16 cellular contexts compared by ENCODE assay signal in the genomic region with DNA sequence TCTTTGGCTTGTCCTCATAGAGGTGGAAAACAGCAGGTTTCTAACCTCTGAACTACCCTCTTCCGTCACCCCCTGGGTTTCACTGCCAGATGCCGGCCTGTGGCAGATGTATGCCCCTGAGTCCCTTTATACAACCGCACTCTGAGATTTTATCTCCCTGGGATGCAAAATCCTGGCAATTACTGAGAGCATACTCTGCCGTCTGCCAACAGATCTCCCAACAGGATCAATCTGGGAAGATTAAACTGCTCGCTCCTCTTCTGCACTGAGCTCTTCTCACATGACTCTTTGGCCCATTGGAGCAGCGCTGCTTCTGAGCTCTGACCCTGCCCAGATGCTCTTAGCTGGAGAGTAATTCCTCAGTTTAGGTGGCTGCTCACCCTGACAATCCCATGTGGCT.
A peak's percentile ranks its signal among the peaks of the same experiment; 100 is the strongest.
DNase-seq lines count a peak whose midpoint lies in the region; ATAC-seq and TF ChIP-seq lines count a peak whose summit lies in the region.
"Had no signal": no experiment of that assay in that cellular context is flagged by ENCODE, and none has a peak within 500 bp of the region (broad histone marks: within the 10 kb centered on the region; RNA-seq: fewer than 3 reads in every experiment).

No MANE protein-coding gene starts in this region.

- H3K4me1 Mint-ChIP-seq in CD4-positive, CD25-positive, alpha-beta regulatory T cell, result peaks cover 9 to 16% (median 12%) of the 10 kb centered on the region in 4 donors
- H3K4me1 Mint-ChIP-seq in endodermal cell, result peaks cover 28% of the 10 kb centered on the region

- H3K9ac ChIP-seq in IMR-90 (ENCODE audit: low read depth, low read length) (no peak overlapping the region), endodermal cell (ENCODE audit: extremely low read depth, low read length, poor library complexity, severe bottlenecking) (no peak overlapping the region)
- H3K9ac ChIP-seq: KMS-11 had no signal

- DNase-seq in CD4-positive, CD25-positive, alpha-beta regulatory T cell, result no peak
- no peak for DNase-seq in IMR-90
- DNase-seq in NCI-H526 treated with DMSO at 0.1 percent for 48 hours (lab: John Stamatoyannopoulos, UW), result peak; percentile 64
- DNase-seq in endodermal cell, result peak; percentile 24
- DNase-seq in glomerular visceral epithelial cell (ENCODE audit: extremely low spot score), result no peak
- DNase-seq in left colon, result no peak
- no peak for DNase-seq in COR-L47 (lab: John Stamatoyannopoulos, UW)
- DNase-seq: AML-193; CD4-positive, alpha-beta T cell; NCI-H1105; NCI-H2081; NCI-H226; NCI-H774; T-cell had no signal

- H3K4me2 ChIP-seq in IMR-90 (ENCODE audit: low read depth, low read length), result no peak overlapping the region
- H3K4me2 ChIP-seq: KMS-11 had no signal

- no TSS peak for BruUV-seq in IMR-90 (replicated peaks; lab: Mats Ljungman, UMichigan)

- no peaks in the 10 kb centered on the region for H3K9me3 ChIP-seq in CD4-positive, CD25-positive, alpha-beta regulatory T cell (ENCODE audit: control insufficient read depth in 2 of 2, low read length in 2 of 2)
- H3K9me3 ChIP-seq in IMR-90 (ENCODE audit: control insufficient read depth, insufficient read depth, low read length), result peaks cover 3% of the 10 kb centered on the region; the same call in 1 of the 2 replicates
- H3K9me3 ChIP-seq in endodermal cell (ENCODE audit: control insufficient read depth, low read length), result peaks cover 7% of the 10 kb centered on the region

- H2BK15ac ChIP-seq in IMR-90 (ENCODE audit: low read depth, low read length), result no peak overlapping the region

- H3K14ac ChIP-seq in IMR-90 (replicated peaks; ENCODE audit: low read depth, low read length), result 0 out of 2 replicates have a peak overlapping the region, but pooled peaks have one; percentile 5

- WGBS in IMR-90 (ENCODE audit: extremely low coverage in 2 of 2, insufficient read length in 1 of 2), 2 experiments, result 79% methylated on average over 5 of the region's 6 CpGs; no CpG with 5 or more reads in 1 of the 2 experiments
- 94 to 95% methylated on average over 5 of the region's 6 CpGs for WGBS in endodermal cell (ENCODE audit: insufficient coverage in 1 of 2, insufficient read length in 1 of 2), 2 experiments

- no peak for TF ChIP-seq POLR2A in IMR-90 (IDR thresholded peaks at IDR 0.05; ENCODE audit: low read depth, low read length)

- H3K27ac ChIP-seq in CD4-positive, CD25-positive, alpha-beta regulatory T cell (ENCODE audit: insufficient read depth, low read length, poor library complexity, severe bottlenecking), result no peak overlapping the region
- no peak overlapping the region for H3K27ac ChIP-seq in IMR-90 (ENCODE audit: insufficient read depth, low read length)
- H3K27ac ChIP-seq in endodermal cell (ENCODE audit: low read depth, low read length), result no peak overlapping the region
- H3K27ac ChIP-seq: KMS-11 had no signal

- CTCF ChIA-PET in IMR-90 (lab: Yijun Ruan, JAX), result interaction anchor here (1.1 kb wide), 1 partner anchor 334 kb away, joined by 3 read pairs; no protein-coding TSS in a partner anchor

- H3K79me1 ChIP-seq in IMR-90 (ENCODE audit: low read depth in 1 of 2, low read length in 2 of 2), result no peaks in the 10 kb centered on the region

- peak overlapping the region in 2 of 3 donors; percentile 10 to 11 for H3K27ac Mint-ChIP-seq in CD4-positive, CD25-positive, alpha-beta regulatory T cell
- no peak overlapping the region for H3K27ac Mint-ChIP-seq in endodermal cell
- H3K27ac Mint-ChIP-seq: CD4-positive, alpha-beta T cell; T-cell had no signal

- no peak overlapping the region for H2BK20ac ChIP-seq in IMR-90 (ENCODE audit: low read depth, low read length)

- no peaks in the 10 kb centered on the region for H3K36me3 Mint-ChIP-seq in CD4-positive, CD25-positive, alpha-beta regulatory T cell
- H3K36me3 Mint-ChIP-seq in endodermal cell (ENCODE audit: low read depth), result no peaks in the 10 kb centered on the region
- H3K36me3 Mint-ChIP-seq: T-cell had no signal

- H2AK9ac ChIP-seq in IMR-90 (replicated peaks; ENCODE audit: low read depth, low read length, poor library complexity), result no peak overlapping the region

- TF ChIP-seq CTCF in IMR-90 (conservative IDR thresholded peaks at IDR 0.05; ENCODE audit: low read depth, low read length), result no peak
- TF ChIP-seq CTCF in endodermal cell (conservative IDR thresholded peaks at IDR 0.05), result no peak

- H3K27me3 Mint-ChIP-seq in CD4-positive, CD25-positive, alpha-beta regulatory T cell, result peaks cover 5% of the 10 kb centered on the region
- no peaks in the 10 kb centered on the region for H3K27me3 Mint-ChIP-seq in endodermal cell (ENCODE audit: insufficient read depth)
- H3K27me3 Mint-ChIP-seq: CD4-positive, alpha-beta T cell; T-cell had no signal

- peaks cover 0 to 6% (median 0%) of the 10 kb centered on the region in 7 donors for H3K9me3 Mint-ChIP-seq in CD4-positive, CD25-positive, alpha-beta regulatory T cell
- peaks cover 45% of the 10 kb centered on the region for H3K9me3 Mint-ChIP-seq in endodermal cell
- H3K9me3 Mint-ChIP-seq: T-cell had no signal

- H2BK120ac ChIP-seq in IMR-90 (ENCODE audit: low read depth, low read length), result no peak overlapping the region

- no peak overlapping the region for H3K4me3 Mint-ChIP-seq in CD4-positive, CD25-positive, alpha-beta regulatory T cell
- H3K4me3 Mint-ChIP-seq in endodermal cell, result no peak overlapping the region
- H3K4me3 Mint-ChIP-seq: CD4-positive, alpha-beta T cell; T-cell had no signal

- H3K36me3 ChIP-seq in CD4-positive, CD25-positive, alpha-beta regulatory T cell (ENCODE audit: control insufficient read depth, insufficient read depth, low read length), result no peaks in the 10 kb centered on the region
- no peaks in the 10 kb centered on the region for H3K36me3 ChIP-seq in IMR-90 (ENCODE audit: control insufficient read depth, insufficient read depth, low read length)
- no peaks in the 10 kb centered on the region for H3K36me3 ChIP-seq in endodermal cell (ENCODE audit: control insufficient read depth, insufficient read depth, low read length)

- H3K9me1 ChIP-seq in IMR-90 (ENCODE audit: insufficient read depth, low read length), result no peaks in the 10 kb centered on the region

- H4K20me1 ChIP-seq in IMR-90 (ENCODE audit: insufficient read depth, low read length), result no peaks in the 10 kb centered on the region

- no peak overlapping the region for H3K56ac ChIP-seq in IMR-90 (ENCODE audit: extremely low read depth, insufficient read depth, low read length)

- no peak for TF ChIP-seq RAD21 in IMR-90 (IDR thresholded peaks at IDR 0.05; ENCODE audit: low read length)

- H3K23ac ChIP-seq in IMR-90 (ENCODE audit: low read depth, low read length), result no peak overlapping the region

- H4K91ac ChIP-seq in IMR-90 (ENCODE audit: insufficient read depth, low read depth, low read length), result no peak overlapping the region

- H2AK5ac ChIP-seq in IMR-90 (ENCODE audit: low read depth, low read length), result no peak overlapping the region

- no peak overlapping the region for H3K4ac ChIP-seq in IMR-90 (ENCODE audit: low read depth, low read length)

- H3K27me3 ChIP-seq in CD4-positive, CD25-positive, alpha-beta regulatory T cell (ENCODE audit: control insufficient read depth, insufficient read depth, low read length), result no peaks in the 10 kb centered on the region
- peaks cover 3% of the 10 kb centered on the region; the same call in 1 of the 2 replicates for H3K27me3 ChIP-seq in IMR-90 (ENCODE audit: control insufficient read depth, insufficient read depth, low read length)
- H3K27me3 ChIP-seq in endodermal cell (ENCODE audit: control insufficient read depth, insufficient read depth, low read length, poor library complexity, severe bottlenecking), result no peaks in the 10 kb centered on the region

- peaks cover 8% of the 10 kb centered on the region for H3K4me1 ChIP-seq in CD4-positive, CD25-positive, alpha-beta regulatory T cell (ENCODE audit: control insufficient read depth, insufficient read depth, low read length, poor library complexity, severe bottlenecking)
- no peaks in the 10 kb centered on the region for H3K4me1 ChIP-seq in IMR-90 (ENCODE audit: control insufficient read depth, insufficient read depth, low read length)
- peaks cover 20% of the 10 kb centered on the region for H3K4me1 ChIP-seq in endodermal cell (ENCODE audit: control insufficient read depth, insufficient read depth, low read length)

- dilution Hi-C loops in IMR-90 (cut with HindIII; ENCODE audit: low sequenced_read_pairs, unreplicated experiment), result no loop called here

- ATAC-seq in CD4-positive, CD25-positive, alpha-beta regulatory T cell (ENCODE audit: low read depth in 2 of 2), result no peak
- ATAC-seq in IMR-90 (ENCODE audit: low read depth) (no peak), HG02852 (IDR thresholded peaks at IDR 0.05; ENCODE audit: unreplicated experiment) (no peak), left colon (no peak)
- ATAC-seq: T-cell had no signal

- intact Hi-C loops in IMR-90 (cut with micrococcal nuclease) (no loop called here), left colon (cut with DNase I, micrococcal nuclease) (no loop called here)

- no peak overlapping the region for H3K18ac ChIP-seq in IMR-90 (ENCODE audit: low read depth, low read length)

- in situ Hi-C loops in IMR-90 (cut with MboI; ENCODE audit: low sequenced_read_pairs), result no loop called here

- no peak overlapping the region for H3K4me3 ChIP-seq in CD4-positive, CD25-positive, alpha-beta regulatory T cell (ENCODE audit: low read depth, low read length)
- no peak overlapping the region for H3K4me3 ChIP-seq in IMR-90 (ENCODE audit: insufficient read depth, low read depth, low read length)
- H3K4me3 ChIP-seq in endodermal cell (ENCODE audit: low read length), result no peak overlapping the region

- no peak overlapping the region for H2BK5ac ChIP-seq in IMR-90 (ENCODE audit: low read depth, low read length, poor library complexity, severe bottlenecking)

- POLR2A ChIA-PET in IMR-90 (lab: Charles Lee; ENCODE audit: unreplicated experiment), result no interaction called here

- H4K8ac ChIP-seq in IMR-90 (ENCODE audit: low read depth in 2 of 2, low read length in 2 of 2), result no peak overlapping the region

- no peak overlapping the region for H4K5ac ChIP-seq in IMR-90 (ENCODE audit: low read depth, low read length)

- H2AFZ ChIP-seq in IMR-90 (replicated peaks; ENCODE audit: low read length, poor library complexity), result no peak overlapping the region

TF ChIP-seq in IMR-90, 13 proteins besides CTCF, POLR2A, EP300 and RAD21:
- TF ChIP-seq MAZ (IDR thresholded peaks at IDR 0.05; ENCODE audit: borderline replicate concordance, low read depth, low read length) (no peak), SMC3 (IDR thresholded peaks at IDR 0.05; ENCODE audit: low read depth, low read length) (no peak), BHLHE40 (IDR thresholded peaks at IDR 0.05; ENCODE audit: low read depth, low read length) (no peak)

Comparison
In these comparisons a context has a peak if more than half of its experiments do, and no peak if none do; other contexts are left out.
1. DNase-seq: peak in NCI-H526 treated with DMSO at 0.1 percent for 48 hours (single experiment) and endodermal cell (single experiment); none in CD4-positive, CD25-positive, alpha-beta regulatory T cell (0 of 3), IMR-90 (single experiment), glomerular visceral epithelial cell (single experiment), left colon (0 of 2) and COR-L47 (single experiment).